22 cellular contexts compared by ENCODE assay signal in the genomic region with DNA sequence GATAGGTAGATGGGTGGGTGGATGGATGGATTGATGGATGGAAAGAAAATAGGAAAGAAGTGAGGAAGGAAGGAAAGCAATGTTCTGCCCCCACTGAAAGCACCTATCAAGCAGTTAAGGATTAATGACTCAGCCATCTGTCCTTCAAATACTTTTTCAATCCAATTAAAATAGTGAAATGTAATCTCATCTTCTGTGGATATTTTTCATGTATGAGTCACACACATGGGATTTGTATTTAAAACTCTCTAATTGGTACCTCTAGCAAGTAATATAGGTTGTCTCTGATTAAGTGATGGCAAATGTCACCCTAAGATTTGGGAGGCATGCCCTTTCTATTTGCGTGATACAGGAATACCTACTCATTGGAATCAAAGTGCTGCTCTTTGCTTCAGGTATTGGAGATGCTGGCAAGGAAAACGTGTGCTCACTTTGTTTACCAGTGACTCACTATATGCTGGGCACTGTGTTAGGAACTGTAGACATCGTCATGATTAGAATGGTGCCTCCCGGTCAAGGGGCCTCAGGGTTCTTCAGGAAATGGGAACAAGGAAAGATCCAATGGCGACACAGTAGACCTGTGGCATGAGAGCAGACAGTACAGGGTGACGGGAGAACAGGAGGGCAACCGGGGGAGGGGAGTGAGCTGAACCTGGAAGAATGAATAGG.
DNase-seq lines count a peak whose midpoint lies in the region; ATAC-seq and TF ChIP-seq lines count a peak whose summit lies in the region.
"Had no signal": no experiment of that assay in that cellular context is flagged by ENCODE, and none has a peak within 500 bp of the region (broad histone marks: within the 10 kb centered on the region; RNA-seq: fewer than 3 reads in every experiment).

No MANE protein-coding gene starts in this region.

- H2AFZ ChIP-seq in SK-N-SH (ENCODE audit: low read depth), result no peak overlapping the region
- H2AFZ ChIP-seq: PC-9 had no signal

- no peaks in the 10 kb centered on the region for H3K9me2 ChIP-seq in SK-N-SH

- TF ChIP-seq CTCF in SK-N-SH (IDR thresholded peaks at IDR 0.05), result no peak
- no peak for TF ChIP-seq CTCF in RWPE2 (IDR thresholded peaks at IDR 0.05; ENCODE audit: poor library complexity, severe bottlenecking)
- no peak for TF ChIP-seq CTCF in upper lobe of right lung (IDR thresholded peaks at IDR 0.05)

- no peak overlapping the region for H3K4me2 ChIP-seq in SK-N-SH
- H3K4me2 ChIP-seq: BLaER1 treated with 17β-estradiol and CSF1 and Interleukin-3, amounts not matched to agents 10 nM and 100 nM; PC-9 had no signal

- no peak for TF ChIP-seq EP300 in SK-N-SH (IDR thresholded peaks at IDR 0.05; ENCODE audit: borderline replicate concordance in 1 of 2, low read depth in 1 of 2, low read length in 1 of 2)

- H3K4me1 ChIP-seq in SK-N-SH (ENCODE audit: control insufficient read depth in 1 of 2, insufficient read depth in 2 of 2, low read depth in 1 of 2, low read length in 1 of 2) (peaks cover 0 to 7% of the 10 kb centered on the region in 2 experiments; a peak in 2 of 4 replicates), RWPE2 (ENCODE audit: insufficient read depth, poor library complexity, severe bottlenecking) (peaks cover 9% of the 10 kb centered on the region), upper lobe of right lung (no peaks in the 10 kb centered on the region)
- H3K4me1 ChIP-seq: BLaER1 treated with 17β-estradiol and CSF1 and Interleukin-3, amounts not matched to agents 10 nM and 100 nM; pancreas had no signal

- H3K36me3 ChIP-seq in SK-N-SH (replicated peaks in 1 of 2; ENCODE audit: control insufficient read depth in 1 of 2, insufficient read depth in 2 of 2, low read length in 1 of 2) (no peaks in the 10 kb centered on the region), RWPE2 (ENCODE audit: low read depth) (no peaks in the 10 kb centered on the region), upper lobe of right lung (no peaks in the 10 kb centered on the region), H7 (replicated peaks; ENCODE audit: control insufficient read depth, insufficient read depth, low read length) (no peaks in the 10 kb centered on the region)
- H3K36me3 ChIP-seq: BLaER1 treated with 17β-estradiol and CSF1 and Interleukin-3, amounts not matched to agents 10 nM and 100 nM; heart left ventricle; pancreas had no signal

- H3F3A ChIP-seq in SK-N-SH (replicated peaks; ENCODE audit: insufficient read depth), result no peaks in the 10 kb centered on the region

- TF ChIP-seq RAD21 in SK-N-SH (IDR thresholded peaks at IDR 0.05; ENCODE audit: low read length), result no peak

- H3K79me2 ChIP-seq in SK-N-SH (ENCODE audit: insufficient read depth), result no peaks in the 10 kb centered on the region

- ATAC-seq in SK-N-SH treated with all-trans-retinoic acid at 6 μM for 48 hours (no peak), RWPE2 (ENCODE audit: low read depth) (peak; percentile 89), upper lobe of right lung (no peak), HG02763 (IDR thresholded peaks at IDR 0.05; ENCODE audit: unreplicated experiment) (no peak), GM21515 (IDR thresholded peaks at IDR 0.05; ENCODE audit: unreplicated experiment) (no peak)
- ATAC-seq: heart left ventricle; naive thymus-derived CD4-positive, alpha-beta T cell; pancreas had no signal

- DNase-seq in SK-N-SH, result no peak
- DNase-seq in RWPE2 (ENCODE audit: low spot score), result no peak
- peak; percentile 31 for DNase-seq in fibroblast of gingiva (ENCODE audit: low read depth)
- no peak for DNase-seq in upper lobe of right lung
- no peak for DNase-seq in H7
- DNase-seq: activated CD4-positive, CD25-positive, alpha-beta regulatory T cell treated with anti-CD3 and anti-CD28 coated beads, Interleukin-2, amount 50 U/mL, for 72 hours; caudate nucleus; heart left ventricle; naive thymus-derived CD4-positive, alpha-beta T cell; NCI-H1048; NCI-H2081 treated with DMSO at 0.1 percent for 48 hours; NCI-H526 treated with DMSO at 0.1 percent for 48 hours; pancreas; PC-9; small intestine; stimulated activated CD8-positive, alpha-beta memory T cell treated with anti-CD3 and anti-CD28 coated beads, Interleukin-4, amount 100 ng/mL, for 48 hours; substantia nigra had no signal

- CTCF ChIA-PET in SK-N-SH (lab: Yijun Ruan, JAX), result no interaction called here

- 23% methylated on average over 7 of the region's 7 CpGs for WGBS in SK-N-SH (ENCODE audit: low lambda C conversion rate)

- intact Hi-C loops in upper lobe of right lung (cut with DNase I), result no loop called here

- H3K9me3 ChIP-seq in SK-N-SH (peaks cover 3% of the 10 kb centered on the region; the same call in 1 of the 2 replicates), RWPE2 (ENCODE audit: severe bottlenecking) (no peaks in the 10 kb centered on the region), upper lobe of right lung (no peaks in the 10 kb centered on the region)
- H3K9me3 ChIP-seq: BLaER1 treated with 17β-estradiol and CSF1 and Interleukin-3, amounts not matched to agents 10 nM and 100 nM; pancreas had no signal

- H3K9ac ChIP-seq in SK-N-SH, result no peak overlapping the region
- H3K9ac ChIP-seq: BLaER1 treated with 17β-estradiol and CSF1 and Interleukin-3, amounts not matched to agents 10 nM and 100 nM had no signal

- no peaks in the 10 kb centered on the region for H3K27me3 ChIP-seq in SK-N-SH (ENCODE audit: insufficient read depth)
- H3K27me3 ChIP-seq in RWPE2 (ENCODE audit: insufficient read depth, poor library complexity, severe bottlenecking), result no peaks in the 10 kb centered on the region
- no peaks in the 10 kb centered on the region for H3K27me3 ChIP-seq in upper lobe of right lung
- no peaks in the 10 kb centered on the region; the same call in 1 of the 2 replicates for H3K27me3 ChIP-seq in H7 (ENCODE audit: control insufficient read depth, insufficient read depth, low read length)
- H3K27me3 ChIP-seq: BLaER1 treated with 17β-estradiol and CSF1 and Interleukin-3, amounts not matched to agents 10 nM and 100 nM; heart left ventricle; pancreas had no signal

- H3K27ac ChIP-seq in SK-N-SH (ENCODE audit: low read depth in 2 of 2, low read length in 1 of 2) (no peak overlapping the region), RWPE2 (ENCODE audit: poor library complexity, severe bottlenecking) (no peak overlapping the region), upper lobe of right lung (no peak overlapping the region)
- H3K27ac ChIP-seq: BLaER1 treated with 17β-estradiol and CSF1 and Interleukin-3, amounts not matched to agents 10 nM and 100 nM; heart left ventricle; HL-60; pancreas; PC-9 had no signal

- H4K20me1 ChIP-seq in SK-N-SH (ENCODE audit: insufficient read depth), result no peaks in the 10 kb centered on the region
- H4K20me1 ChIP-seq: BLaER1 treated with 17β-estradiol and CSF1 and Interleukin-3, amounts not matched to agents 10 nM and 100 nM had no signal

- H3K4me3 ChIP-seq in SK-N-SH (ENCODE audit: low read depth in 2 of 2, low read length in 1 of 2), result no peak overlapping the region
- no peak overlapping the region for H3K4me3 ChIP-seq in RWPE2 (ENCODE audit: severe bottlenecking)
- no peak overlapping the region for H3K4me3 ChIP-seq in upper lobe of right lung
- no peak overlapping the region for H3K4me3 ChIP-seq in H7 (ENCODE audit: insufficient read depth, low read depth, low read length)
- H3K4me3 ChIP-seq: BLaER1 treated with 17β-estradiol and CSF1 and Interleukin-3, amounts not matched to agents 10 nM and 100 nM; heart left ventricle; pancreas; PC-9 had no signal

- POLR2A ChIA-PET in SK-N-SH (lab: Yijun Ruan, JAX), result no interaction called here

TF ChIP-seq in SK-N-SH treated with all-trans-retinoic acid at 6 μM for 48 hours, 23 proteins besides CTCF, POLR2A, EP300 and RAD21:
- peak; percentile 63 for TF ChIP-seq ISL1 (CRISPR knock-in tag; IDR thresholded peaks at IDR 0.05)
- no peak for TF ChIP-seq ZC3H10 (CRISPR knock-in tag; IDR thresholded peaks at IDR 0.05)

TF ChIP-seq in SK-N-SH, 30 proteins besides CTCF, POLR2A, EP300 and RAD21 (continues in another document):
- no peak for TF ChIP-seq SIN3A (IDR thresholded peaks at IDR 0.05; ENCODE audit: borderline replicate concordance, low read depth, low read length)
- TF ChIP-seq TAF1 (IDR thresholded peaks at IDR 0.05; ENCODE audit: borderline replicate concordance, low read depth, low read length), result no peak
- no peak for TF ChIP-seq ELF1 (IDR thresholded peaks at IDR 0.05)
- no peak for TF ChIP-seq YY1 (IDR thresholded peaks at IDR 0.05; ENCODE audit: low read depth)
- no peak for TF ChIP-seq CHD2 (IDR thresholded peaks at IDR 0.05; ENCODE audit: low read length, partially characterized antibody)
- TF ChIP-seq, protein P1, sequence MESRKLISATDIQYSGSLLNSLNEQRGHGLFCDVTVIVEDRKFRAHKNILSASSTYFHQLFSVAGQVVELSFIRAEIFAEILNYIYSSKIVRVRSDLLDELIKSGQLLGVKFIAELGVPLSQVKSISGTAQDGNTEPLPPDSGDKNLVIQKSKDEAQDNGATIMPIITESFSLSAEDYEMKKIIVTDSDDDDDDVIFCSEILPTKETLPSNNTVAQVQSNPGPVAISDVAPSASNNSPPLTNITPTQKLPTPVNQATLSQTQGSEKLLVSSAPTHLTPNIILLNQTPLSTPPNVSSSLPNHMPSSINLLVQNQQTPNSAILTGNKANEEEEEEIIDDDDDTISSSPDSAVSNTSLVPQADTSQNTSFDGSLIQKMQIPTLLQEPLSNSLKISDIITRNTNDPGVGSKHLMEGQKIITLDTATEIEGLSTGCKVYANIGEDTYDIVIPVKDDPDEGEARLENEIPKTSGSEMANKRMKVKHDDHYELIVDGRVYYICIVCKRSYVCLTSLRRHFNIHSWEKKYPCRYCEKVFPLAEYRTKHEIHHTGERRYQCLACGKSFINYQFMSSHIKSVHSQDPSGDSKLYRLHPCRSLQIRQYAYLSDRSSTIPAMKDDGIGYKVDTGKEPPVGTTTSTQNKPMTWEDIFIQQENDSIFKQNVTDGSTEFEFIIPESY (IDR thresholded peaks at IDR 0.05; ENCODE audit: borderline replicate concordance, low read depth), result no peak
- no peak for TF ChIP-seq MEF2A (IDR thresholded peaks at IDR 0.05; ENCODE audit: borderline replicate concordance, low read depth)
- no peak for TF ChIP-seq FOXM1 (IDR thresholded peaks at IDR 0.05; ENCODE audit: low read depth)
- no peak for TF ChIP-seq USF1 (IDR thresholded peaks at IDR 0.05; ENCODE audit: borderline replicate concordance, low read depth)
- no peak for TF ChIP-seq NRF1 (IDR thresholded peaks at IDR 0.05; ENCODE audit: low read depth, low read length)
- no peak for TF ChIP-seq MXI1 (IDR thresholded peaks at IDR 0.05; ENCODE audit: low read depth, low read length)
